In the genomic region with DNA sequence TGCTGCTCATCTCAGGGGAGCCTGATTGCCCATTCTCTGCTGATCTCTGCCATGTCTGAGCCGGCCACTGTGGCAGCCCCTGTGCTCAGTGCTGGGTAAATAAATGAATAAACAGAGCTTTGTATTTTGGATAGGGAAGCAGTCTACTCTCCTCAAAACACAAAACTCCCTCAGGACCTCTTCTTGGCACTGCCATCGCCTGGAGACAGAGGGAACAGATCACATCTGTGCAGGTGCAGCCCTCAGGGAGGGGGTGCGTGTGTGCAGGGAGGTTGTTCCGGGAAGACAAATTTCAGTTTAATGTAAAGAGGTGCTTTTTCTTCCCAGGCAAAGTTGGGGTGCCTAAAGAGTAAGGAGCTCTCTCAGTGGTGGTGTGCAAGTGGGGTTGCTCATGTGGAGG, we compare ENCODE assay signal across 8 cellular contexts. TPM values are rescaled to one million over a fixed set of nuclear protein-coding genes. Genes with fewer than 3 reads are reported as not detected.
DNase-seq lines count a peak whose midpoint lies in the region; ATAC-seq and TF ChIP-seq lines count a peak whose summit lies in the region.

No MANE protein-coding gene starts in this region.

- ATAC-seq in lower lobe of right lung = no peak
- no peak for ATAC-seq in left lung
- no peak for ATAC-seq in GM21825 (IDR thresholded peaks at IDR 0.05; ENCODE audit: unreplicated experiment)

- DNase-seq in G401 (ENCODE audit: low spot score) (peak; percentile 16), lower lobe of right lung (no peak), left lung (no peak), lower leg skin (ENCODE audit: low spot score in 2 of 2) (no peak), GM03348 (ENCODE audit: low spot score) (no peak)
- DNase-seq in activated CD4-positive, alpha-beta memory T cell treated with anti-CD3 and anti-CD28 coated beads, Interleukin-2, amount 10 ng/mL, durations not matched to agents 7 days and 5 days = no peak

- no peak for TF ChIP-seq CTCF in lower lobe of right lung (IDR thresholded peaks at IDR 0.05)
- TF ChIP-seq CTCF in left lung (IDR thresholded peaks at IDR 0.05) = no peak
- no peak for TF ChIP-seq CTCF in lower leg skin (IDR thresholded peaks at IDR 0.05)

- WGBS in lower leg skin, 2 donors = 45 to 54% methylated on average over 4 of the region's 4 CpGs

- no peaks in the 10 kb centered on the region for H3K36me3 Mint-ChIP-seq in activated CD4-positive, alpha-beta memory T cell treated with anti-CD3 and anti-CD28 coated beads, Interleukin-2, amount 10 ng/mL, durations not matched to agents 7 days and 5 days (ENCODE audit: low read depth)

- H3K36me3 ChIP-seq in BLaER1 = 0 out of 2 replicates have a peak, but pooled peaks cover 7% of the 10 kb centered on the region
- H3K36me3 ChIP-seq in lower lobe of right lung = peaks cover 6% of the 10 kb centered on the region
- H3K36me3 ChIP-seq in left lung = peaks cover 0 to 8% of the 10 kb centered on the region in 2 donors

- no peaks in the 10 kb centered on the region for H3K9me3 Mint-ChIP-seq in activated CD4-positive, alpha-beta memory T cell treated with anti-CD3 and anti-CD28 coated beads, Interleukin-2, amount 10 ng/mL, durations not matched to agents 7 days and 5 days

- no peak overlapping the region for H3K27ac ChIP-seq in BLaER1
- no peak overlapping the region for H3K27ac ChIP-seq in lower lobe of right lung
- no peak overlapping the region for H3K27ac ChIP-seq in left lung

- POLR2A ChIA-PET in activated CD4-positive, alpha-beta memory T cell treated with anti-CD3 and anti-CD28 coated beads, Interleukin-2, amount 10 ng/mL, durations not matched to agents 7 days and 5 days (lab: Charles Lee) = interaction anchor here (1.1 to 4.2 kb wide), 8 partner anchors 10 to 53 kb away, joined by 3 to 63 read pairs (median 13); a partner anchor contains a TSS

- peak overlapping the region; percentile 4 for H3K4me3 Mint-ChIP-seq in activated CD4-positive, alpha-beta memory T cell treated with anti-CD3 and anti-CD28 coated beads, Interleukin-2, amount 10 ng/mL, durations not matched to agents 7 days and 5 days

- no peaks in the 10 kb centered on the region for H4K20me1 ChIP-seq in BLaER1

- 0 out of 2 replicates have a peak overlapping the region, but pooled peaks have one; percentile 74 for H3K9ac ChIP-seq in BLaER1

- peak overlapping the region; percentile 97 for H3K4me2 ChIP-seq in BLaER1

- in situ Hi-C loops in G401 (cut with HindIII; ENCODE audit: low sequenced_read_pairs) = no loop called here

- H3K27me3 Mint-ChIP-seq in activated CD4-positive, alpha-beta memory T cell treated with anti-CD3 and anti-CD28 coated beads, Interleukin-2, amount 10 ng/mL, durations not matched to agents 7 days and 5 days = no peaks in the 10 kb centered on the region

- H3K4me3 ChIP-seq in BLaER1 (no peak overlapping the region), lower lobe of right lung (peak overlapping the region; percentile 63), left lung (no peak overlapping the region), lower leg skin (ENCODE audit: low read depth, poor library complexity, severe bottlenecking) (no peak overlapping the region)

- no peak for TF ChIP-seq POLR2A in lower leg skin (IDR thresholded peaks at IDR 0.05)

- H3K4me1 ChIP-seq in BLaER1 = peaks cover 42% of the 10 kb centered on the region
- peaks cover 35% of the 10 kb centered on the region for H3K4me1 ChIP-seq in lower lobe of right lung
- H3K4me1 ChIP-seq in left lung = peaks cover 13 to 24% of the 10 kb centered on the region in 2 donors

- H3K9me3 ChIP-seq in BLaER1 = no peaks in the 10 kb centered on the region
- no peaks in the 10 kb centered on the region for H3K9me3 ChIP-seq in lower lobe of right lung
- no peaks in the 10 kb centered on the region for H3K9me3 ChIP-seq in left lung

- H3K27ac Mint-ChIP-seq in activated CD4-positive, alpha-beta memory T cell treated with anti-CD3 and anti-CD28 coated beads, Interleukin-2, amount 10 ng/mL, durations not matched to agents 7 days and 5 days = no peak overlapping the region

- peaks cover 19% of the 10 kb centered on the region for H3K4me1 Mint-ChIP-seq in activated CD4-positive, alpha-beta memory T cell treated with anti-CD3 and anti-CD28 coated beads, Interleukin-2, amount 10 ng/mL, durations not matched to agents 7 days and 5 days

- CTCF ChIA-PET in activated CD4-positive, alpha-beta memory T cell treated with anti-CD3 and anti-CD28 coated beads, Interleukin-2, amount 10 ng/mL, durations not matched to agents 7 days and 5 days (lab: Charles Lee) = interaction anchor here (0.8 to 5.0 kb wide), 4 partner anchors 12 to 52 kb away, joined by 3 to 73 read pairs (median 6); a partner anchor contains a TSS

- intact Hi-C loops in lower lobe of right lung (cut with DNase I) = no loop called here
- intact Hi-C loops in left lung (cut with DNase I) = no loop called here
- intact Hi-C loops in lower leg skin (cut with DNase I; ENCODE audit: low total_unique reads) = no loop called here

- H3K27me3 ChIP-seq in BLaER1 (no peaks in the 10 kb centered on the region), lower lobe of right lung (ENCODE audit: low read depth) (no peaks in the 10 kb centered on the region), left lung (peaks cover 0 to 22% of the 10 kb centered on the region in 2 donors)

RNA-seq across cellular contexts. Expression of a gene that starts 7.7 kb away (rescaled TPM):
- total RNA-seq in G401 (2014; rRNA removed; shearing (Covaris generic)) = not detected in 2 replicates
- 1 to 10 TPM in 1 of 2 experiments, under 1 TPM in 1; 0.78 to 1.1 TPM for total RNA-seq in activated CD4-positive, alpha-beta memory T cell treated with anti-CD3 and anti-CD28 coated beads, Interleukin-2, amount 10 ng/mL, durations not matched to agents 7 days and 5 days
- total RNA-seq in lower lobe of right lung (21.9 TPM), left lung (10 to 100 TPM; 15.2 to 16.8 TPM), lower leg skin (1 to 10 TPM in 1 of 4 donors, under 1 TPM in 2, not detected in 1; 0.42 to 1.4 (median 0.51) TPM)

RNA-seq across cellular contexts. Expression of a gene that starts 11.7 kb away (rescaled TPM):
- total RNA-seq in G401 (2014; rRNA removed; shearing (Covaris generic)) = not detected in 2 replicates
- 100 to 1,000 TPM; 469 to 474 TPM for total RNA-seq in activated CD4-positive, alpha-beta memory T cell treated with anti-CD3 and anti-CD28 coated beads, Interleukin-2, amount 10 ng/mL, durations not matched to agents 7 days and 5 days
- total RNA-seq in lower lobe of right lung (7.5 TPM), left lung (1 to 10 TPM; 3.3 to 8.8 TPM), lower leg skin (1 to 10 TPM in 3 of 4 donors, under 1 TPM in 1; 0.25 to 3.0 (median 2.0) TPM)

RNA-seq across cellular contexts. Expression of a gene that starts 17.1 kb away (rescaled TPM):
- total RNA-seq in G401 (2014; rRNA removed; shearing (Covaris generic)) = 451 and 486 TPM in 2 replicates
- total RNA-seq in activated CD4-positive, alpha-beta memory T cell treated with anti-CD3 and anti-CD28 coated beads, Interleukin-2, amount 10 ng/mL, durations not matched to agents 7 days and 5 days = 100 to 1,000 TPM; 161 to 172 TPM
- total RNA-seq in lower lobe of right lung = 99.4 TPM
- 100 to 1,000 TPM; 118 to 172 TPM for total RNA-seq in left lung
- total RNA-seq in lower leg skin = 100 to 1,000 TPM; 128 to 189 (median 169) TPM

RNA-seq across cellular contexts. Expression of a gene that starts 17.2 kb away (rescaled TPM):
- total RNA-seq in G401 (2014; rRNA removed; shearing (Covaris generic)) = 11.8 and 17.0 TPM in 2 replicates
- 10 to 100 TPM; 15.3 to 16.4 TPM for total RNA-seq in activated CD4-positive, alpha-beta memory T cell treated with anti-CD3 and anti-CD28 coated beads, Interleukin-2, amount 10 ng/mL, durations not matched to agents 7 days and 5 days
- 24.5 TPM for total RNA-seq in lower lobe of right lung
- 10 to 100 TPM; 19.3 to 21.0 TPM for total RNA-seq in left lung
- total RNA-seq in lower leg skin = 10 to 100 TPM in 2 of 4 donors, 1 to 10 TPM in 2; 2.7 to 14.8 (median 9.0) TPM

RNA-seq across cellular contexts. Expression of a gene that starts 30.4 kb away (rescaled TPM):
- not detected in 2 replicates for total RNA-seq in G401 (2014; rRNA removed; shearing (Covaris generic))
- total RNA-seq in activated CD4-positive, alpha-beta memory T cell treated with anti-CD3 and anti-CD28 coated beads, Interleukin-2, amount 10 ng/mL, durations not matched to agents 7 days and 5 days = under 1 TPM in 1 of 2 experiments, not detected in 1; 0.13 TPM
- total RNA-seq in lower lobe of right lung = 3.2 TPM
- 1 to 10 TPM in 1 of 2 donors, not detected in 1; 2.3 TPM for total RNA-seq in left lung
- total RNA-seq in lower leg skin = not detected

Comparison
In these comparisons a context has a peak if more than half of its experiments do, and no peak if none do; other contexts are left out.
1. RNA of a gene that starts 11.7 kb away (total RNA-seq): 469 to 474 TPM in activated CD4-positive, alpha-beta memory T cell treated with anti-CD3 and anti-CD28 coated beads, Interleukin-2, amount 10 ng/mL, durations not matched to agents 7 days and 5 days; 3.3 to 8.8 TPM in left lung, 7.5 TPM in lower lobe of right lung (single experiment), 0.25 to 3.0 TPM in lower leg skin and not detected in G401; every median in the first group is over 10 times any median in the second.